In genomic region chr13:28819748-28820098, GRCh38 we compare ENCODE assay signal across 8 cellular contexts. TPM values are rescaled to one million over a fixed set of nuclear protein-coding genes. Genes with fewer than 3 reads are reported as not detected.
A peak's percentile ranks its signal among the peaks of the same experiment; 100 is the strongest.
DNase-seq lines count a peak whose midpoint lies in the region; ATAC-seq and TF ChIP-seq lines count a peak whose summit lies in the region.

No MANE protein-coding gene starts in this region.

- BruUV-seq in A673 (replicated peaks; lab: Mats Ljungman, UMichigan): no TSS peak

- DNase-seq in A673 (ENCODE audit: low spot score) (peak; percentile 70), MM.1S (peak; percentile 38), dermis blood vessel endothelial cell (peak; percentile 73), medulla oblongata (ENCODE audit: extremely low spot score) (peak; percentile 11), superior temporal gyrus (ENCODE audit: extremely low spot score) (peak; percentile 29), activated gamma-delta T cell (lab: John Stamatoyannopoulos, UW) (no peak)
- DNase-seq in activated CD4-positive, alpha-beta T cell treated with anti-CD3 and anti-CD28 coated beads for 24 hours (ENCODE audit: low read depth in 2 of 2): peak; percentile 18 to 43

- H3K4me2 ChIP-seq in MM.1S (ENCODE audit: low read depth, low read length): no peak overlapping the region

- no peaks in the 10 kb centered on the region for H3K9me2 ChIP-seq in MM.1S (replicated peaks; ENCODE audit: insufficient read depth, low read length)

- no peak overlapping the region for H3K9ac ChIP-seq in MM.1S (ENCODE audit: low read length)

- H3K27ac ChIP-seq in A673 (ENCODE audit: low read depth, low read length, poor library complexity, severe bottlenecking) (no peak overlapping the region), MM.1S (ENCODE audit: low read length) (no peak overlapping the region)

- 0 out of 2 replicates have a peak, but pooled peaks have one; percentile 10 for TF ChIP-seq CTCF in A673 (conservative IDR thresholded peaks at IDR 0.05; ENCODE audit: low read depth, low read length)
- TF ChIP-seq CTCF in MM.1S (IDR thresholded peaks at IDR 0.05; ENCODE audit: low read length): no peak

- H3F3A ChIP-seq in MM.1S (ENCODE audit: insufficient read depth, low read length): no peaks in the 10 kb centered on the region

- H3K36me3 ChIP-seq in A673 (ENCODE audit: insufficient read depth, low read length, poor library complexity, severe bottlenecking) (no peaks in the 10 kb centered on the region), MM.1S (replicated peaks; ENCODE audit: insufficient read depth, low read length) (no peaks in the 10 kb centered on the region)

- POLR2A ChIA-PET in A673 (lab: Charles Lee; ENCODE audit: low non-redundant PET): no interaction called here

- intact Hi-C loops in A673 (cut with micrococcal nuclease; ENCODE audit: unreplicated experiment): loop anchor here (5.0 kb wide), 1 partner anchor 543 kb away; no protein-coding TSS in a partner anchor

- peak; percentile 52 for ATAC-seq in GM19035 (IDR thresholded peaks at IDR 0.05; ENCODE audit: unreplicated experiment)

- H3K79me2 ChIP-seq in MM.1S (ENCODE audit: low read length): no peaks in the 10 kb centered on the region

- H3K4me3 ChIP-seq in A673 (ENCODE audit: low read depth, low read length, poor library complexity, severe bottlenecking) (peak overlapping the region; percentile 26), MM.1S (ENCODE audit: low read length) (no peak overlapping the region)

- CTCF ChIA-PET in A673 (lab: Charles Lee): interaction anchor here (0.6 to 0.9 kb wide), 3 partner anchors 17 to 167 kb away, joined by 3 to 6 read pairs (median 3); no protein-coding TSS in a partner anchor

- peaks cover 5% of the 10 kb centered on the region for H3K4me1 ChIP-seq in A673 (ENCODE audit: insufficient read depth, low read length, poor library complexity, severe bottlenecking)
- no peaks in the 10 kb centered on the region for H3K4me1 ChIP-seq in MM.1S (ENCODE audit: low read length)

- H3K27me3 ChIP-seq in A673 (replicated peaks; ENCODE audit: insufficient read depth, low read depth, low read length, poor library complexity) (peaks cover 45% of the 10 kb centered on the region), MM.1S (replicated peaks; ENCODE audit: insufficient read depth, low read length) (no peaks in the 10 kb centered on the region)

- no peaks in the 10 kb centered on the region for H4K20me1 ChIP-seq in MM.1S (ENCODE audit: insufficient read depth, low read length)

- H2AFZ ChIP-seq in MM.1S (ENCODE audit: low read length): no peak overlapping the region

- H3K9me3 ChIP-seq in A673 (ENCODE audit: low read depth, low read length, poor library complexity, severe bottlenecking): no peaks in the 10 kb centered on the region
- no peaks in the 10 kb centered on the region for H3K9me3 ChIP-seq in MM.1S (replicated peaks; ENCODE audit: insufficient read depth, low read length)

RNA-seq across cellular contexts. Expression of gene MTUS2, which starts 0.4 kb away (rescaled TPM):
- total RNA-seq in A673 (2021) (0.11 and 0.44 TPM in 2 replicates), dermis blood vessel endothelial cell (not detected in 2 replicates)
